ENCODE assay signal across 10 cellular contexts in the genomic region with DNA sequence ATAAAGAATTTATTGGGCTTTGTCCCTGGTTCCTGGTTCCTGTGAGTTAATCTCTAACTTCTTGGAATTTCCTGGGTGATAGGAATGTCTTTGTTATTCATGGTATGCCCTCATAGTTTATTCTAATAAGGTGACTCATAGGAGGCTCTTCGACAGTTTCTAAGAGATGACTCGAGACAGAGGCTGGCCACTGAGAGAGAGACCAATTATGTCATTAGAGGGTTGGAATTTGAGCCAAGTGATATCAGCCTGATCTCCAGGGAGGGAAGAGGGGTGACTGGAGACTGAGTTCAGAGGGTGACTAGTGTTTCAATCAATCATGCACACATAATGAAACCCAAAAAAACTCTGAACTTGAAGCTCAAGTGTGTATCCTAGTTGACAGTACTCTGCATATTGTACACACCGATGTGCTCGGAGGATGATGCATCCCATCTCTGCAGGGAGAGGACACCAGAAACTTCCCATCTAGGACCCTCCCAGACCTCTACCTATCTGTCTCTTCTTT.
A peak's percentile ranks its signal among the peaks of the same experiment; 100 is the strongest.
DNase-seq lines count a peak whose midpoint lies in the region; ATAC-seq and FAIRE-seq lines count a peak whose summit lies in the region.
"Had no signal": no experiment of that assay in that cellular context is flagged by ENCODE, and none has a peak within 500 bp of the region (broad histone marks: within the 10 kb centered on the region; RNA-seq: fewer than 3 reads in every experiment).

No MANE protein-coding gene starts in this region.

- DNase-seq in DMS 273 (lab: John Stamatoyannopoulos, UW; ENCODE audit: unreplicated experiment) (peak; percentile 51), DMS 273 treated with DMSO at 0.1 percent for 48 hours (lab: John Stamatoyannopoulos, UW) (no peak), SJSA1 (ENCODE audit: low read depth in 1 of 2, low spot score in 2 of 2) (peak; percentile 87 to 97), foreskin melanocyte (peak; percentile 85), GM19239 (ENCODE audit: insufficient read length, low spot score) (no peak), NCI-H82 (lab: John Stamatoyannopoulos, UW) (no peak)
- DNase-seq: psoas muscle had no signal

- peak overlapping the region; percentile 38 for H3K4me2 ChIP-seq in skeletal muscle satellite cell (ENCODE audit: low read length)

- H3K9me3 ChIP-seq in SJSA1 (replicated peaks) (0 out of 2 replicates have a peak, but pooled peaks cover 2% of the 10 kb centered on the region), skeletal muscle satellite cell (replicated peaks; ENCODE audit: low read length) (no peaks in the 10 kb centered on the region)
- H3K9me3 ChIP-seq: psoas muscle had no signal

- H3K9ac ChIP-seq in skeletal muscle satellite cell (ENCODE audit: low read depth, low read length), result no peak overlapping the region

- peak overlapping the region; percentile 89 for H3K27ac ChIP-seq in SJSA1
- H3K27ac ChIP-seq: 22Rv1, psoas muscle had no signal

- H3K27me3 ChIP-seq in SJSA1 (replicated peaks) (no peaks in the 10 kb centered on the region), skeletal muscle satellite cell (ENCODE audit: control insufficient read depth, insufficient read depth, low read length) (no peaks in the 10 kb centered on the region)

- FAIRE-seq in GM19239 (lab: Jason Lieb, UNC), result no peak

- H3K4me1 ChIP-seq in SJSA1 (replicated peaks) (peaks cover 35% of the 10 kb centered on the region), skeletal muscle satellite cell (ENCODE audit: control insufficient read depth, insufficient read depth, low read length) (peaks cover 18% of the 10 kb centered on the region)
- H3K4me1 ChIP-seq: psoas muscle had no signal

- no peak for ATAC-seq in HG02623 (IDR thresholded peaks at IDR 0.05; ENCODE audit: unreplicated experiment)

- H3K4me3 ChIP-seq in SJSA1 (no peak overlapping the region), skeletal muscle satellite cell (ENCODE audit: low read length) (no peak overlapping the region)
- H3K4me3 ChIP-seq: psoas muscle had no signal

- H3K36me3 ChIP-seq in SJSA1 (0 out of 2 replicates have a peak, but pooled peaks cover 3% of the 10 kb centered on the region), skeletal muscle satellite cell (ENCODE audit: insufficient read depth, low read length) (no peaks in the 10 kb centered on the region)

Comparison
In these comparisons a context has a peak if more than half of its experiments do, and no peak if none do; other contexts are left out.
1. DNase-seq: peak in DMS 273 (single experiment), SJSA1 (2 of 2) and foreskin melanocyte (single experiment); none in DMS 273 treated with DMSO at 0.1 percent for 48 hours (single experiment), GM19239 (single experiment) and NCI-H82 (single experiment).